ENCODE assay signal across 17 cellular contexts in genomic region chr4:73871911-73872310, GRCh38. TPM values are rescaled to one million over a fixed set of nuclear protein-coding genes. Genes with fewer than 3 reads are reported as not detected.
A peak's percentile ranks its signal among the peaks of the same experiment; 100 is the strongest.
DNase-seq lines count a peak whose midpoint lies in the region; ATAC-seq and TF ChIP-seq lines count a peak whose summit lies in the region.
"Had no signal": no experiment of that assay in that cellular context is flagged by ENCODE, and none has a peak within 500 bp of the region (broad histone marks: within the 10 kb centered on the region; RNA-seq: fewer than 3 reads in every experiment).

No MANE protein-coding gene starts in this region.

- H3K36me3 ChIP-seq in Panc1 (ENCODE audit: control insufficient read depth, insufficient read depth, low read length), result no peaks in the 10 kb centered on the region

- H3K4me1 ChIP-seq in Panc1 (ENCODE audit: control insufficient read depth, insufficient read depth, low read length), result peaks cover 5% of the 10 kb centered on the region

- ATAC-seq in Panc1 (no peak), GM18517 (IDR thresholded peaks at IDR 0.05; ENCODE audit: unreplicated experiment) (no peak)

- CTCF ChIA-PET in Panc1 (lab: Charles Lee), result no interaction called here

- intact Hi-C loops in Panc1 (cut with micrococcal nuclease; ENCODE audit: unreplicated experiment), result loop anchor here (2.0 to 5.0 kb wide), 2 partner anchors 45 to 263 kb away; no protein-coding TSS in a partner anchor

- H3K27ac ChIP-seq in Panc1 (ENCODE audit: low read length), result no peak overlapping the region
- H3K27ac ChIP-seq: C4-2B had no signal

- BruUV-seq in Panc1 (replicated peaks; lab: Mats Ljungman, UMichigan), result no TSS peak

- DNase-seq in Panc1 (ENCODE audit: low read depth, low spot score), result no peak
- no peak for DNase-seq in choroid plexus epithelial cell (ENCODE audit: low read depth)
- DNase-seq in kidney tubule cell (ENCODE audit: low spot score), result peak; percentile 86
- no peak for DNase-seq in AG08395 (ENCODE audit: low spot score)
- DNase-seq in stimulated activated CD4-positive, alpha-beta T cell treated with anti-CD3 and anti-CD28 coated beads, Interleukin-1b, Interleukin-23, amount 100 ng/mL, for 48 hours, result no peak
- DNase-seq in OCI-M2 (lab: John Stamatoyannopoulos, UW; ENCODE audit: unreplicated experiment), result no peak
- DNase-seq: DMS153, KG1, NCI-H1092, NCI-H1694 treated with DMSO at 0.1 percent for 48 hours, NCI-H446, NCI-H82, SIG-M5 had no signal

- TF ChIP-seq CTCF in Panc1 (IDR thresholded peaks at IDR 0.05) (no peak), choroid plexus epithelial cell (conservative IDR thresholded peaks at IDR 0.05; ENCODE audit: low read depth, low read length) (no peak)

- in situ Hi-C loops in Panc1 (cut with HindIII; ENCODE audit: low pct_unique_long_range_greater_than_20kb, low sequenced_read_pairs), result no loop called here

- peak overlapping the region; percentile 30 to 54; a peak in 3 of 4 replicates for H3K4me3 ChIP-seq in Panc1 (ENCODE audit: low read depth in 2 of 2, low read length in 2 of 2)
- H3K4me3 ChIP-seq in choroid plexus epithelial cell (ENCODE audit: low read depth, low read length), result peak overlapping the region; percentile 60

- no peaks in the 10 kb centered on the region for H3K9me3 ChIP-seq in Panc1 (ENCODE audit: control insufficient read depth, insufficient read depth, low read depth, low read length)

- POLR2A ChIA-PET in Panc1 (lab: Charles Lee), result interaction anchor here (0.6 kb wide), 2 partner anchors 190 to 210 kb away, joined by 3 to 8 read pairs; no protein-coding TSS in a partner anchor

- no peaks in the 10 kb centered on the region for H3K27me3 ChIP-seq in Panc1 (ENCODE audit: control insufficient read depth, insufficient read depth, low read length)

RNA-seq across cellular contexts. Expression of gene CXCL1, which starts 2.7 kb away (rescaled TPM):
- 12.8 TPM for total RNA-seq in Panc1 (2021; ENCODE audit: unreplicated experiment)
- 21.1 TPM for polyA plus RNA-seq in Panc1 (2012; ENCODE audit: insufficient read length)

RNA-seq across cellular contexts. Expression of gene PF4V1, which starts 18.8 kb away (rescaled TPM):
- total RNA-seq in Panc1 (2021; ENCODE audit: unreplicated experiment), result 0.51 TPM
- polyA plus RNA-seq in Panc1 (2012; ENCODE audit: insufficient read length), result 3.4 TPM
- total RNA-seq: M059J had no signal

RNA-seq across cellular contexts. Expression of gene CXCL6, which starts 35.4 kb away (rescaled TPM):
- 0.33 TPM for total RNA-seq in Panc1 (2021; ENCODE audit: unreplicated experiment)
- 1.1 TPM for polyA plus RNA-seq in Panc1 (2012; ENCODE audit: insufficient read length)
- total RNA-seq: RPMI7951 had no signal
